8 cellular contexts compared by ENCODE assay signal in genomic region chr16:74275031-74275636, GRCh38. TPM values are rescaled to one million over a fixed set of nuclear protein-coding genes. Genes with fewer than 3 reads are reported as not detected.
DNase-seq lines count a peak whose midpoint lies in the region; ATAC-seq and TF ChIP-seq lines count a peak whose summit lies in the region.
"Had no signal": no experiment of that assay in that cellular context is flagged by ENCODE, and none has a peak within 500 bp of the region (broad histone marks: within the 10 kb centered on the region; RNA-seq: fewer than 3 reads in every experiment).

No MANE protein-coding gene starts in this region.

- H3K27ac Mint-ChIP-seq in brain (peak overlapping the region in 1 of 5 experiments; percentile 50), osteocyte (ENCODE audit: unreplicated experiment) (no peak overlapping the region)
- H3K27ac Mint-ChIP-seq: IgD-negative memory B cell had no signal

- ATAC-seq in GM18502 (IDR thresholded peaks at IDR 0.05; ENCODE audit: poor library complexity, unreplicated experiment): no peak

- H3K4me3 Mint-ChIP-seq in brain (no peak overlapping the region), osteocyte (ENCODE audit: unreplicated experiment) (no peak overlapping the region)
- H3K4me3 Mint-ChIP-seq: IgD-negative memory B cell had no signal

- H3K9me3 Mint-ChIP-seq in brain (peaks cover 0 to 4% (median 0%) of the 10 kb centered on the region in 5 experiments), osteocyte (ENCODE audit: unreplicated experiment) (peaks cover 4% of the 10 kb centered on the region)

- DNase-seq in GF-D8 (lab: John Stamatoyannopoulos, UW): peak; percentile 2
- peak; percentile 25 for DNase-seq in M059J (ENCODE audit: low read depth)
- DNase-seq in osteocyte (ENCODE audit: extremely low spot score, unreplicated experiment): no peak
- no peak for DNase-seq in cerebellum (ENCODE audit: low spot score)
- DNase-seq in NCI-H187 treated with DMSO at 0.1 percent for 48 hours (lab: John Stamatoyannopoulos, UW): no peak

- H3K36me3 Mint-ChIP-seq in brain (peaks cover 7% of the 10 kb centered on the region), osteocyte (ENCODE audit: unreplicated experiment) (no peaks in the 10 kb centered on the region)
- H3K36me3 Mint-ChIP-seq: IgD-negative memory B cell had no signal

- no peaks in the 10 kb centered on the region for H3K27me3 Mint-ChIP-seq in brain
- peaks cover 52% of the 10 kb centered on the region for H3K27me3 Mint-ChIP-seq in osteocyte (ENCODE audit: unreplicated experiment)

- H3K4me1 Mint-ChIP-seq in brain (peaks cover 21% of the 10 kb centered on the region), osteocyte (ENCODE audit: unreplicated experiment) (no peaks in the 10 kb centered on the region)
- H3K4me1 Mint-ChIP-seq: IgD-negative memory B cell had no signal

- TF ChIP-seq CTCF in brain (conservative IDR thresholded peaks at IDR 0.05) (peak; percentile 81 to 84), osteocyte (IDR thresholded peaks at IDR 0.05) (peak; percentile 67)

RNA-seq across cellular contexts. Expression of gene PSMD7, which starts 21.5 kb away (rescaled TPM):
- 123 and 169 TPM in 2 replicates for total RNA-seq in M059J (2014; rRNA removed; shearing (Covaris generic))
- polyA plus RNA-seq in brain (ENCODE audit: insufficient read depth, low read depth, low replicate concordance): 146 TPM
- total RNA-seq in osteocyte (82.5 and 85.3 TPM in 2 replicates), cerebellum (36.7 TPM)

Comparison
In these comparisons a context has a peak if more than half of its experiments do, and no peak if none do; other contexts are left out.
1. DNase-seq: peak in GF-D8 (single experiment) and M059J (single experiment); none in osteocyte (single experiment), cerebellum (single experiment) and NCI-H187 treated with DMSO at 0.1 percent for 48 hours (single experiment).